ENCODE assay signal across 14 cellular contexts in the genomic region with DNA sequence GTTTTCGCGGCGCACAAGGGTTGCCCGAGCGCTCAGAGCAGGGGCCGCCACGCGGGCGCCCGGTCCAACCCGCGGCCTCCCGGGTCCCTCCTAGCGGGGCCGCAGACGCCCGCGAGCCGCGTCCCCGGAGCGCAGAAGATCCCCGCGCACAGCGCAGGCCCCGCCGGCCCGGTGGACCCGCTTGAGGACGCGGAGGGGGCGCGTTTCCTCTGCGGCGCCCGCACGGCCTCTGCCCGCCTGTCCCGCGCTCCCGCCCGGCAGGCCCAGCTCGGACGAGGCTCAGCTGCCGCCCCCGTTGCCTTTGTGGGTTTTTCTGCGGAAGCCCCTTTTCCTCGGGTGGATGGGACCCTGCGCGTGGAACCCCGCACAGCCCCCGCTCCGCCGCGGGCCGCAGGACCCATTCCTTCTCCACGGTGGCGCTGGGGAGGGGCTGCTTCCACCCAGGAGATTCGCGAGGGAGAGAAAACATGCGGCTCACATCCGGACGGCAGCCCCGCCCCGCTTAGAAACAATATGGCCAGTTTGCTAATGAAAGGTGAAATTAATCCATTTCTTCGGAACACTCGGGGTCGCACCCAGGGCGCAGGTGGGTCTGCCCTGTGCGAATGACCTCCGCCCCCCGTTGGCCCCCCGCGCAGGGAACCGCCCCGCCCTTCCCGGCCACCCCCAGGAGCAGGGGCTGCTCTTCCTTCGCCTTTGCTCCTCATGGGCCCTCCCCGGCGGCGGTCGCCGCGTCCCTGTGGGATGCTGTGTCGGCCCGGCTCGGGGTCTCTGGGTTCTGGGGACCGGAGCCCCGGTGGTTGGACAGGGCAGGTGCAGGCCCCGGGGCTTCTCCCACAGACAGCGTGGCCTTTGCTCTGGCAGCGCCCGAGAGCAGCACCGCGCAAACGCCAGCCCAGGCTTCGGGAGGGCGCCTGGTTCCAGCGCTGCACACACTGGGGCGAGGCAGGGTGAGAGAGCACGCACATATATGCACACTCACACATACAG. TPM values are rescaled to one million over a fixed set of nuclear protein-coding genes. Genes with fewer than 3 reads are reported as not detected.
DNase-seq lines count a peak whose midpoint lies in the region; ATAC-seq and TF ChIP-seq lines count a peak whose summit lies in the region.
"Had no signal": no experiment of that assay in that cellular context is flagged by ENCODE, and none has a peak within 500 bp of the region (broad histone marks: within the 10 kb centered on the region; RNA-seq: fewer than 3 reads in every experiment).

No MANE protein-coding gene starts in this region.

- no peak overlapping the region for H3K27ac Mint-ChIP-seq in nephron progenitor cell

- H3K9me3 Mint-ChIP-seq in nephron progenitor cell = peaks cover 5% of the 10 kb centered on the region

- ATAC-seq in Right ventricle myocardium inferior (no peak), aorta (ENCODE audit: low FRiP score) (no peak)

- DNase-seq in left ventricle myocardium inferior = no peak
- DNase-seq in Right ventricle myocardium inferior (ENCODE audit: missing footprints) = no peak
- DNase-seq in esophagus muscularis mucosa (ENCODE audit: extremely low spot score) = no peak
- peak; percentile 50 for DNase-seq in nephron progenitor cell
- DNase-seq in aorta = peak; percentile 44 to 73
- no peak for DNase-seq in stimulated activated CD4-positive, alpha-beta T cell treated with anti-CD3 and anti-CD28 coated beads, Interleukin-15, amount 100 ng/mL, for 24 hours
- no peak for DNase-seq in NK-92 (lab: John Stamatoyannopoulos, UW; ENCODE audit: unreplicated experiment)
- DNase-seq in NCI-H128 (lab: John Stamatoyannopoulos, UW; ENCODE audit: unreplicated experiment) = no peak
- DNase-seq: adrenal gland, AML-193, GDM1, MV-4-11 had no signal

- peak overlapping the region; percentile 56 for H3K4me3 ChIP-seq in left ventricle myocardium inferior
- H3K4me3 ChIP-seq in esophagus muscularis mucosa = peak overlapping the region; percentile 32 to 49 (median 42)
- H3K4me3 ChIP-seq in aorta (ENCODE audit: low read length in 2 of 2) = no peak overlapping the region

- H3K36me3 ChIP-seq in left ventricle myocardium inferior = no peaks in the 10 kb centered on the region
- H3K36me3 ChIP-seq in esophagus muscularis mucosa = no peaks in the 10 kb centered on the region
- no peaks in the 10 kb centered on the region for H3K36me3 ChIP-seq in aorta (ENCODE audit: control insufficient read depth in 1 of 2, insufficient read depth in 2 of 2, low read length in 1 of 2)
- H3K36me3 ChIP-seq: adrenal gland had no signal

- TF ChIP-seq CTCF in left ventricle myocardium inferior (IDR thresholded peaks at IDR 0.05; ENCODE audit: borderline replicate concordance) = no peak
- TF ChIP-seq CTCF in esophagus muscularis mucosa (IDR thresholded peaks at IDR 0.05) = no peak
- no peak for TF ChIP-seq CTCF in nephron progenitor cell (IDR thresholded peaks at IDR 0.05)

- peaks cover 100% of the 10 kb centered on the region for H3K27me3 ChIP-seq in left ventricle myocardium inferior (ENCODE audit: low read depth)
- H3K27me3 ChIP-seq in esophagus muscularis mucosa = peaks cover 0 to 84% (median 25%) of the 10 kb centered on the region in 4 donors
- H3K27me3 ChIP-seq in aorta (ENCODE audit: control insufficient read depth in 1 of 2, insufficient read depth in 2 of 2, low read length in 1 of 2) = no peaks in the 10 kb centered on the region

- intact Hi-C loops in left ventricle myocardium inferior (cut with micrococcal nuclease) (no loop called here), Right ventricle myocardium inferior (cut with DNase I) (no loop called here), esophagus muscularis mucosa (cut with DNase I) (no loop called here), aorta (cut with DNase I) (no loop called here)

- H3K36me3 Mint-ChIP-seq in nephron progenitor cell (ENCODE audit: low read depth) = no peaks in the 10 kb centered on the region

- H3K27me3 Mint-ChIP-seq in nephron progenitor cell (ENCODE audit: low read depth, poor library complexity) = peaks cover 96% of the 10 kb centered on the region

- TF ChIP-seq POLR2A in esophagus muscularis mucosa (IDR thresholded peaks at IDR 0.05; ENCODE audit: low read depth) = no peak

- peaks cover 14% of the 10 kb centered on the region for H3K4me1 Mint-ChIP-seq in nephron progenitor cell

- TF ChIP-seq EP300 in esophagus muscularis mucosa (IDR thresholded peaks at IDR 0.05) = no peak

- 16% methylated on average over 59 of the region's 101 CpGs for WGBS in esophagus muscularis mucosa
- 14 to 17% methylated on average over 76 to 101 of the region's 101 CpGs for WGBS in aorta, 2 donors

- no peak overlapping the region for H3K4me3 Mint-ChIP-seq in nephron progenitor cell

- H3K4me1 ChIP-seq in left ventricle myocardium inferior (peaks cover 13% of the 10 kb centered on the region), esophagus muscularis mucosa (peaks cover 7 to 19% (median 12%) of the 10 kb centered on the region in 4 donors), aorta (ENCODE audit: control insufficient read depth in 1 of 2, insufficient read depth in 2 of 2, low read length in 2 of 2) (no peaks in the 10 kb centered on the region)
- H3K4me1 ChIP-seq: adrenal gland had no signal

- H3K27ac ChIP-seq in left ventricle myocardium inferior (replicated peaks) (no peak overlapping the region), esophagus muscularis mucosa (replicated peaks in 1 of 4) (no peak overlapping the region), aorta (ENCODE audit: low read depth in 1 of 2, low read length in 2 of 2) (no peak overlapping the region)
- H3K27ac ChIP-seq: adrenal gland had no signal

- H3K9me3 ChIP-seq in left ventricle myocardium inferior (replicated peaks) (no peaks in the 10 kb centered on the region), esophagus muscularis mucosa (no peaks in the 10 kb centered on the region), aorta (ENCODE audit: control insufficient read depth, low read length) (no peaks in the 10 kb centered on the region)
- H3K9me3 ChIP-seq: adrenal gland had no signal

RNA-seq across cellular contexts. Expression of a gene that starts 9.3 kb away (rescaled TPM):
- total RNA-seq in left ventricle myocardium inferior (not detected), Right ventricle myocardium inferior (not detected), esophagus muscularis mucosa (1 to 10 TPM in 1 of 4 donors, not detected in 3; 1.7 TPM), aorta (1 to 10 TPM in 1 of 2 donors, under 1 TPM in 1; 0.23 to 1.1 TPM)
- polyA plus RNA-seq in aorta = not detected
- total RNA-seq: osteocyte, RPMI7951 had no signal

Comparison
In these comparisons a context has a peak if more than half of its experiments do, and no peak if none do; other contexts are left out.
1. DNase-seq: peak in nephron progenitor cell (single experiment) and aorta (2 of 2); none in left ventricle myocardium inferior (single experiment), Right ventricle myocardium inferior (single experiment), esophagus muscularis mucosa (single experiment), stimulated activated CD4-positive, alpha-beta T cell treated with anti-CD3 and anti-CD28 coated beads, Interleukin-15, amount 100 ng/mL, for 24 hours (single experiment), NK-92 (single experiment) and NCI-H128 (single experiment).
2. H3K4me3 ChIP-seq: peak in left ventricle myocardium inferior (single experiment) and esophagus muscularis mucosa (4 of 4); none in aorta (0 of 2).